Comparison of ENCODE assay signal across 32 cellular contexts in genomic region chr9:111715471-111715870, GRCh38.
"Had no signal": no experiment of that assay in that cellular context is flagged by ENCODE, and none has a peak within 500 bp of the region (broad histone marks: within the 10 kb centered on the region; RNA-seq: fewer than 3 reads in every experiment).

No MANE protein-coding gene starts in this region.

- H3K27me3 Mint-ChIP-seq: activated naive CD8-positive, alpha-beta T cell treated with anti-CD3 and anti-CD28 coated beads, Interleukin-2, amount 50 U/mL, for 24 hours; T-helper 17 cell had no signal

- DNase-seq: activated CD4-positive, alpha-beta T cell treated with anti-CD3 and anti-CD28 coated beads for 48 hours; activated CD4-positive, alpha-beta T cell treated with anti-CD3 and anti-CD28 coated beads, Interleukin-2, amount 50 U/mL, for 4 hours; activated CD4-positive, CD25-positive, alpha-beta regulatory T cell treated with anti-CD3 and anti-CD28 coated beads, Interleukin-2, amount 50 U/mL, for 72 hours; activated CD8-positive, alpha-beta memory T cell treated with anti-CD3 and anti-CD28 coated beads, Interleukin-2, amount 50 U/mL, for 48 hours; activated CD8-positive, alpha-beta T cell treated with anti-CD3 and anti-CD28 coated beads, Interleukin-2, amount 10 ng/mL, durations not matched to agents 7 days and 5 days; activated effector memory CD4-positive, alpha-beta T cell treated with anti-CD3 and anti-CD28 coated beads, Interleukin-2, amount 50 U/mL, for 16 hours; activated naive CD4-positive, alpha-beta T cell treated with Interleukin-2 at 50 U/mL for 16 hours; activated naive CD8-positive, alpha-beta T cell treated with anti-CD3 and anti-CD28 coated beads, Interleukin-2, amount 50 U/mL, for 24 hours; activated T-cell treated with anti-CD3 and anti-CD28 coated beads, Interleukin-2, amount 50 U/mL, for 1 hour; amygdala; body of pancreas; central memory CD4-positive, alpha-beta T cell; MM.1S; NCI-H1105; NCI-H1436; NCI-H1694 treated with DMSO at 0.1 percent for 48 hours; NCI-H2029 treated with DMSO at 0.1 percent for 48 hours; NCI-H345; NCI-H510A; NCI-H526 treated with DMSO at 0.1 percent for 48 hours; NK-92 treated with Interleukin-12 subunit alpha and Interleukin-12 subunit beta, amount 100 ng/mL, for 24 hours; OCI-M1; RPMI8226; T-helper 17 cell; T-helper 9 cell had no signal

- H3K4me1 Mint-ChIP-seq: activated naive CD8-positive, alpha-beta T cell treated with anti-CD3 and anti-CD28 coated beads, Interleukin-2, amount 50 U/mL, for 24 hours had no signal

- H3K9me3 ChIP-seq: body of pancreas, SJSA1 had no signal

- ATAC-seq: activated CD8-positive, alpha-beta T cell treated with anti-CD3 and anti-CD28 coated beads, Interleukin-2, amount 10 ng/mL, durations not matched to agents 7 days and 5 days; activated naive CD4-positive, alpha-beta T cell treated with anti-CD3 and anti-CD28 coated beads, Interleukin-2, amount 50 U/mL, for 72 hours; activated naive CD8-positive, alpha-beta T cell treated with anti-CD3 and anti-CD28 coated beads, Interleukin-2, amount 50 U/mL, for 24 hours; body of pancreas; Panc1; Right ventricle myocardium inferior; SK-N-SH treated with all-trans-retinoic acid at 6 μM for 48 hours; T-helper 17 cell; WTC11 had no signal

- H3K27ac ChIP-seq: body of pancreas, SJSA1 had no signal

- H3K4me3 Mint-ChIP-seq: activated CD8-positive, alpha-beta T cell treated with anti-CD3 and anti-CD28 coated beads, Interleukin-2, amount 10 ng/mL, durations not matched to agents 7 days and 5 days; activated naive CD8-positive, alpha-beta T cell treated with anti-CD3 and anti-CD28 coated beads, Interleukin-2, amount 50 U/mL, for 24 hours; T-helper 17 cell; WTC11 had no signal

- H3K27me3 ChIP-seq: body of pancreas, SJSA1 had no signal

- H3K9me3 Mint-ChIP-seq: activated naive CD4-positive, alpha-beta T cell treated with anti-CD3 and anti-CD28 coated beads, Interleukin-2, amount 50 U/mL, for 72 hours; activated naive CD8-positive, alpha-beta T cell treated with anti-CD3 and anti-CD28 coated beads, Interleukin-2, amount 50 U/mL, for 24 hours; WTC11 had no signal

- H3K36me3 Mint-ChIP-seq: activated naive CD4-positive, alpha-beta T cell treated with anti-CD3 and anti-CD28 coated beads, Interleukin-2, amount 50 U/mL, for 72 hours; WTC11 had no signal

- H3K27ac Mint-ChIP-seq: activated CD8-positive, alpha-beta T cell treated with anti-CD3 and anti-CD28 coated beads, Interleukin-2, amount 10 ng/mL, durations not matched to agents 7 days and 5 days; activated naive CD4-positive, alpha-beta T cell treated with anti-CD3 and anti-CD28 coated beads, Interleukin-2, amount 50 U/mL, for 72 hours; activated naive CD8-positive, alpha-beta T cell treated with anti-CD3 and anti-CD28 coated beads, Interleukin-2, amount 50 U/mL, for 24 hours; T-helper 17 cell; WTC11 had no signal

- H3K4me3 ChIP-seq: body of pancreas, SJSA1 had no signal

- FAIRE-seq: bronchial epithelial cell had no signal

- H3K36me3 ChIP-seq: SJSA1 had no signal
